ENCODE assay signal across 21 cellular contexts in genomic region chr5:78555870-78556269, GRCh38.
"Had no signal": no experiment of that assay in that cellular context is flagged by ENCODE, and none has a peak within 500 bp of the region (broad histone marks: within the 10 kb centered on the region; RNA-seq: fewer than 3 reads in every experiment).

No MANE protein-coding gene starts in this region.

- H3K4me2 ChIP-seq: hepatocyte had no signal

- H3K27me3 ChIP-seq: hepatocyte, spleen had no signal

- H3K4me1 Mint-ChIP-seq: activated CD4-positive, alpha-beta T cell treated with anti-CD3 and anti-CD28 coated beads for 36 hours; activated naive CD4-positive, alpha-beta T cell treated with anti-CD3 and anti-CD28 coated beads, Interleukin-2, amount 50 U/mL, for 24 hours; mesothelial cell of epicardium had no signal

- ATAC-seq: activated CD4-positive, alpha-beta T cell treated with anti-CD3 and anti-CD28 coated beads for 36 hours; left cardiac atrium; lower lobe of right lung; WTC11 had no signal

- FAIRE-seq: astrocyte, TTC549 had no signal

- H3K9me3 Mint-ChIP-seq: activated naive CD4-positive, alpha-beta T cell treated with anti-CD3 and anti-CD28 coated beads, Interleukin-2, amount 50 U/mL, for 24 hours; mesothelial cell of epicardium; stimulated activated naive B cell treated with anti-CD40 and anti-IgM and Interleukin-4, amounts not matched to agents 10 μg/mL and 1 μg/mL and 100 μg/mL, for 72 hours; T-helper 2 cell treated with Interferon-gamma antibody and Interleukin-4, amounts not matched to agents 5 μg/mL and 100 μg/mL, for 36 hours had no signal

- H3K27ac ChIP-seq: epithelial cell of prostate, hepatocyte, lower lobe of right lung, spleen, thoracic aorta had no signal

- H3K36me3 ChIP-seq: lower lobe of right lung, spleen, thoracic aorta had no signal

- H3K4me3 ChIP-seq: hepatocyte, lower lobe of right lung, spleen, thoracic aorta had no signal

- H3K4me1 ChIP-seq: lower lobe of right lung had no signal

- H2AFZ ChIP-seq: hepatocyte had no signal

- H3K36me3 Mint-ChIP-seq: activated naive CD4-positive, alpha-beta T cell treated with anti-CD3 and anti-CD28 coated beads, Interleukin-2, amount 50 U/mL, for 24 hours had no signal

- H3K9me3 ChIP-seq: lower lobe of right lung, spleen, thoracic aorta had no signal

- H3K27me3 Mint-ChIP-seq: stimulated activated naive B cell treated with anti-CD40 and anti-IgM and Interleukin-4, amounts not matched to agents 10 μg/mL and 1 μg/mL and 100 μg/mL, for 72 hours had no signal

- DNase-seq: activated CD4-positive, alpha-beta T cell treated with anti-CD3 and anti-CD28 coated beads for 36 hours; activated CD4-positive, alpha-beta T cell treated with anti-CD3 and anti-CD28 coated beads, Interleukin-2, amount 50 U/mL, for 48 hours; activated gamma-delta T cell; foreskin fibroblast; left cardiac atrium; lower lobe of right lung; occipital lobe; posterior cingulate gyrus; spleen; stimulated activated CD4-positive, alpha-beta T cell treated with anti-CD3 and anti-CD28 coated beads, Interleukin-4, amount 100 ng/mL, for 4 hours; stimulated activated naive B cell treated with anti-CD40 and anti-IgM and Interleukin-4, amounts not matched to agents 10 μg/mL and 1 μg/mL and 100 μg/mL, for 72 hours had no signal

- H3K4me3 Mint-ChIP-seq: activated CD4-positive, alpha-beta T cell treated with anti-CD3 and anti-CD28 coated beads for 36 hours; activated naive CD4-positive, alpha-beta T cell treated with anti-CD3 and anti-CD28 coated beads, Interleukin-2, amount 50 U/mL, for 24 hours; mesothelial cell of epicardium; nephron; stimulated activated naive B cell treated with anti-CD40 and anti-IgM and Interleukin-4, amounts not matched to agents 10 μg/mL and 1 μg/mL and 100 μg/mL, for 72 hours; T-helper 2 cell treated with Interferon-gamma antibody and Interleukin-4, amounts not matched to agents 5 μg/mL and 100 μg/mL, for 36 hours; WTC11 had no signal

- H3K27ac Mint-ChIP-seq: activated CD4-positive, alpha-beta T cell treated with anti-CD3 and anti-CD28 coated beads for 36 hours; mesothelial cell of epicardium; T-helper 2 cell treated with Interferon-gamma antibody and Interleukin-4, amounts not matched to agents 5 μg/mL and 100 μg/mL, for 36 hours; WTC11 had no signal
